Comparison of ENCODE assay signal across 14 cellular contexts in genomic region chr1:214581785-214582184, GRCh38. TPM values are rescaled to one million over a fixed set of nuclear protein-coding genes. Genes with fewer than 3 reads are reported as not detected.
DNase-seq lines count a peak whose midpoint lies in the region; ATAC-seq, FAIRE-seq and TF ChIP-seq lines count a peak whose summit lies in the region.
"Had no signal": no experiment of that assay in that cellular context is flagged by ENCODE, and none has a peak within 500 bp of the region (broad histone marks: within the 10 kb centered on the region; RNA-seq: fewer than 3 reads in every experiment).

No MANE protein-coding gene starts in this region.

- intact Hi-C loops in adrenal gland (cut with DNase I) = no loop called here

- no peak overlapping the region for H3K27ac ChIP-seq in adrenal gland
- H3K27ac ChIP-seq: upper lobe of right lung had no signal

- no peak overlapping the region for H3K4me3 ChIP-seq in adrenal gland
- H3K4me3 ChIP-seq: body of pancreas, upper lobe of right lung had no signal

- no peak for FAIRE-seq in GM12892 (lab: Jason Lieb, UNC)

- WGBS in adrenal gland, 4 donors = 22 to 38% (median 32%) methylated on average over 2 of the region's 2 CpGs

- no peaks in the 10 kb centered on the region for H3K36me3 ChIP-seq in adrenal gland (replicated peaks in 1 of 2)
- H3K36me3 ChIP-seq: upper lobe of right lung had no signal

- no peaks in the 10 kb centered on the region for H3K4me1 ChIP-seq in adrenal gland (replicated peaks in 1 of 2)
- H3K4me1 ChIP-seq: body of pancreas, upper lobe of right lung had no signal

- DNase-seq in AG20443 (ENCODE audit: low spot score) (peak; percentile 68), HS-5 (ENCODE audit: low read depth) (peak; percentile 94), adrenal gland (peak in 4 of 7 donors; percentile 27 to 67 (median 42)), iris pigment epithelial cell (ENCODE audit: low read depth) (peak; percentile 86), GM12892 (ENCODE audit: insufficient read length) (no peak), T-helper 9 cell (no peak), HT-29 (ENCODE audit: low spot score) (no peak)
- DNase-seq: activated CD4-positive, alpha-beta T cell treated with anti-CD3 and anti-CD28 coated beads for 48 hours; glutamatergic neuron; naive thymus-derived CD4-positive, alpha-beta T cell; stimulated activated CD4-positive, alpha-beta T cell treated with anti-CD3 and anti-CD28 coated beads, Interleukin-4, amount 100 ng/mL, for 4 hours; upper lobe of right lung had no signal

- H3K9me3 ChIP-seq in adrenal gland (replicated peaks in 1 of 3) = peaks cover 0 to under 1% (median 0%) of the 10 kb centered on the region in 3 donors
- H3K9me3 ChIP-seq: upper lobe of right lung had no signal

- ATAC-seq in HG02588 (IDR thresholded peaks at IDR 0.05; ENCODE audit: unreplicated experiment) = no peak
- ATAC-seq: body of pancreas; naive thymus-derived CD4-positive, alpha-beta T cell; upper lobe of right lung had no signal

- no peak for TF ChIP-seq POLR2A in adrenal gland (IDR thresholded peaks at IDR 0.05)
- TF ChIP-seq POLR2A in GM12892 (IDR thresholded peaks at IDR 0.05; ENCODE audit: low read depth, low read length) = no peak

- TF ChIP-seq CTCF in adrenal gland (IDR thresholded peaks at IDR 0.05) = no peak

- no peaks in the 10 kb centered on the region for H3K27me3 ChIP-seq in adrenal gland
- H3K27me3 ChIP-seq: body of pancreas, upper lobe of right lung had no signal

RNA-seq across cellular contexts. Expression of gene CENPF, which starts 21.2 kb away (rescaled TPM):
- 1 to 10 TPM; 1.1 to 4.2 (median 2.9) TPM for total RNA-seq in adrenal gland
- polyA plus RNA-seq in adrenal gland = 1 to 10 TPM in 1 of 3 donors, under 1 TPM in 2; 0.48 to 5.0 (median 0.77) TPM
- polyA plus RNA-seq in GM12892 (2012; ENCODE audit: missing spikeins) = 27.2 TPM
- total RNA-seq in HT-29 (2014; rRNA removed; shearing (Covaris generic)) = 25.6 and 33.1 TPM in 2 replicates

RNA-seq across cellular contexts. Expression of gene PTPN14, which starts 30.4 kb away (rescaled TPM):
- total RNA-seq in adrenal gland = 10 to 100 TPM; 30.0 to 96.2 (median 57.5) TPM
- polyA plus RNA-seq in adrenal gland = 10 to 100 TPM in 2 of 3 donors, 1 to 10 TPM in 1; 7.9 to 20.6 (median 10.1) TPM
- polyA plus RNA-seq in GM12892 (2012; ENCODE audit: missing spikeins) = 0.59 TPM
- total RNA-seq in HT-29 (2014; rRNA removed; shearing (Covaris generic)) = 5.9 and 11.0 TPM in 2 replicates

Comparison
In these comparisons a context has a peak if more than half of its experiments do, and no peak if none do; other contexts are left out.
1. DNase-seq: peak in AG20443 (single experiment), HS-5 (single experiment), adrenal gland (4 of 7) and iris pigment epithelial cell (single experiment); none in GM12892 (single experiment), T-helper 9 cell (single experiment) and HT-29 (single experiment).